23 cellular contexts compared by ENCODE assay signal in the genomic region with DNA sequence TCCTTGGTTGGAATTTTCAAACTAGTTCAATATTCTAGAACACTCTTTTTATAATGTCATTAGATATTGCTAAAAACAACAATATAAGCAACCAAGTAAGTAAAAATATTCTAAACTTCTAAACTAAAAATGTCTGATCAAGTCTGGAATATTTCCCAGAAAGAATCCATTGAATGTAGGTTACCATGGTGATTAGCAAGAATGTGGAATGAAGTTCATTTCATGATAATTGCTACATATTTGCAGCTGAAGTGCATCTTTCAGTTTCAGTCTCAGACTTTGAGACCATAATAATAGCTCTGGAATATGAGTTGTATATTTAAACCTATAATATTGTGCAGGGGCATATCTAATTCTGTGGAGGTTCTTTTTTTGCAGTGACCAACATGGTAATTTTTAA.
A peak's percentile ranks its signal among the peaks of the same experiment; 100 is the strongest.
DNase-seq lines count a peak whose midpoint lies in the region; ATAC-seq, FAIRE-seq and TF ChIP-seq lines count a peak whose summit lies in the region.
"Had no signal": no experiment of that assay in that cellular context is flagged by ENCODE, and none has a peak within 500 bp of the region (broad histone marks: within the 10 kb centered on the region; RNA-seq: fewer than 3 reads in every experiment).

No MANE protein-coding gene starts in this region.

- H3K9ac ChIP-seq in astrocyte (ENCODE audit: low read length): no peak overlapping the region
- H3K9ac ChIP-seq: BLaER1 had no signal

- no peaks in the 10 kb centered on the region for H4K20me1 ChIP-seq in astrocyte (ENCODE audit: insufficient read depth, low read length)
- H4K20me1 ChIP-seq: BLaER1 had no signal

- H3K4me2 ChIP-seq in astrocyte (ENCODE audit: low read length): no peak overlapping the region
- H3K4me2 ChIP-seq: BLaER1, GM23338 had no signal

- H3K27ac Mint-ChIP-seq in astrocyte (ENCODE audit: unreplicated experiment): no peak overlapping the region
- H3K27ac Mint-ChIP-seq in activated T-helper 17 cell treated with anti-CD3 and anti-CD28 coated beads, Interleukin-2, amount 50 U/mL, for 72 hours: no peak overlapping the region
- no peak overlapping the region for H3K27ac Mint-ChIP-seq in mesothelial cell of epicardium
- H3K27ac Mint-ChIP-seq: CD4-positive, alpha-beta memory T cell; GM23338 had no signal

- H3K9me3 Mint-ChIP-seq in astrocyte (ENCODE audit: unreplicated experiment) (no peaks in the 10 kb centered on the region), mesothelial cell of epicardium (no peaks in the 10 kb centered on the region)
- H3K9me3 Mint-ChIP-seq in activated T-helper 17 cell treated with anti-CD3 and anti-CD28 coated beads, Interleukin-2, amount 50 U/mL, for 72 hours: no peaks in the 10 kb centered on the region
- H3K9me3 Mint-ChIP-seq: CD4-positive, alpha-beta memory T cell; GM23338 had no signal

- H3K4me1 Mint-ChIP-seq in astrocyte (ENCODE audit: low read depth, unreplicated experiment): peaks cover 4% of the 10 kb centered on the region
- H3K4me1 Mint-ChIP-seq in activated T-helper 17 cell treated with anti-CD3 and anti-CD28 coated beads, Interleukin-2, amount 50 U/mL, for 72 hours: no peaks in the 10 kb centered on the region
- peaks cover 6% of the 10 kb centered on the region for H3K4me1 Mint-ChIP-seq in mesothelial cell of epicardium
- H3K4me1 Mint-ChIP-seq: CD4-positive, alpha-beta memory T cell; GM23338 had no signal

- H3K27me3 Mint-ChIP-seq in astrocyte (ENCODE audit: low read depth, unreplicated experiment) (no peaks in the 10 kb centered on the region), mesothelial cell of epicardium (ENCODE audit: low read depth) (peaks cover 2% of the 10 kb centered on the region)
- no peaks in the 10 kb centered on the region for H3K27me3 Mint-ChIP-seq in activated T-helper 17 cell treated with anti-CD3 and anti-CD28 coated beads, Interleukin-2, amount 50 U/mL, for 72 hours
- H3K27me3 Mint-ChIP-seq: CD4-positive, alpha-beta memory T cell had no signal

- H3K4me1 ChIP-seq in astrocyte (ENCODE audit: insufficient read depth, low read length): peaks cover 4% of the 10 kb centered on the region
- no peaks in the 10 kb centered on the region for H3K4me1 ChIP-seq in pancreas
- H3K4me1 ChIP-seq: BLaER1 had no signal

- H3K9me3 ChIP-seq in astrocyte (ENCODE audit: insufficient read depth, low read depth, low read length): no peaks in the 10 kb centered on the region
- H3K9me3 ChIP-seq in pancreas: no peaks in the 10 kb centered on the region
- H3K9me3 ChIP-seq: BLaER1 had no signal

- no peaks in the 10 kb centered on the region for H3K36me3 Mint-ChIP-seq in astrocyte (ENCODE audit: low read depth, unreplicated experiment)
- no peaks in the 10 kb centered on the region for H3K36me3 Mint-ChIP-seq in activated T-helper 17 cell treated with anti-CD3 and anti-CD28 coated beads, Interleukin-2, amount 50 U/mL, for 72 hours (ENCODE audit: low read depth)
- H3K36me3 Mint-ChIP-seq in mesothelial cell of epicardium: no peaks in the 10 kb centered on the region
- H3K36me3 Mint-ChIP-seq: CD4-positive, alpha-beta memory T cell had no signal

- intact Hi-C loops in pancreas (cut with DNase I): no loop called here

- H3K4me3 ChIP-seq in astrocyte (ENCODE audit: insufficient read depth, low read depth, low read length) (no peak overlapping the region), fibroblast of mammary gland (ENCODE audit: control insufficient read depth, low read depth, low read length) (no peak overlapping the region), retinal pigment epithelial cell (ENCODE audit: low read length) (no peak overlapping the region), pancreas (no peak overlapping the region)
- H3K4me3 ChIP-seq: BLaER1, GM23338 had no signal

- H3K36me3 ChIP-seq in astrocyte (ENCODE audit: insufficient read depth, low read length): no peaks in the 10 kb centered on the region
- H3K36me3 ChIP-seq in pancreas: no peaks in the 10 kb centered on the region
- H3K36me3 ChIP-seq: BLaER1 had no signal

- peak; percentile 11 for DNase-seq in Ammon's horn (ENCODE audit: low spot score)
- DNase-seq in astrocyte (ENCODE audit: low read depth): peak; percentile 4
- peak; percentile 18 for DNase-seq in fibroblast of mammary gland (ENCODE audit: low read depth)
- DNase-seq in retinal pigment epithelial cell (ENCODE audit: low read depth): peak; percentile 43
- no peak for DNase-seq in pancreas
- no peak for DNase-seq in mesothelial cell of epicardium (ENCODE audit: low spot score in 2 of 2, unreplicated experiment in 2 of 2)
- DNase-seq: Calu3; CD4-positive, alpha-beta memory T cell; GF-D8; MM.1S; NCI-H1092; NCI-H146; NCI-H2081; NCI-H2171 treated with DMSO at 0.1 percent for 48 hours; NCI-H510A treated with DMSO at 0.1 percent for 48 hours; NCI-H82; PC-3; RPMI8226; SIG-M5 had no signal

- no peak overlapping the region for H3K27ac ChIP-seq in astrocyte (ENCODE audit: low read depth, low read length)
- H3K27ac ChIP-seq in pancreas: no peak overlapping the region
- H3K27ac ChIP-seq: BLaER1 had no signal

- FAIRE-seq in astrocyte (lab: Jason Lieb, UNC): no peak
- no peak for FAIRE-seq in pancreas (lab: Jason Lieb, UNC)
- FAIRE-seq: GM19239 had no signal

- no peak for TF ChIP-seq CTCF in astrocyte (IDR thresholded peaks at IDR 0.05; ENCODE audit: insufficient read depth, low read depth, low read length)
- TF ChIP-seq CTCF in fibroblast of mammary gland (conservative IDR thresholded peaks at IDR 0.05; ENCODE audit: control insufficient read depth, insufficient read depth, low read depth, low read length): no peak
- TF ChIP-seq CTCF in retinal pigment epithelial cell (conservative IDR thresholded peaks at IDR 0.05; ENCODE audit: low read depth, low read length): no peak
- no peak for TF ChIP-seq CTCF in pancreas (IDR thresholded peaks at IDR 0.05)
- TF ChIP-seq CTCF in mesothelial cell of epicardium (IDR thresholded peaks at IDR 0.05; ENCODE audit: unreplicated experiment): no peak

- no peaks in the 10 kb centered on the region for H3K27me3 ChIP-seq in astrocyte (ENCODE audit: insufficient read depth, low read length)
- peaks cover 0 to 6% (median 0%) of the 10 kb centered on the region in 4 donors for H3K27me3 ChIP-seq in pancreas
- H3K27me3 ChIP-seq: BLaER1 had no signal

- H2AFZ ChIP-seq in astrocyte (ENCODE audit: low read depth, low read length): no peak overlapping the region
- H2AFZ ChIP-seq: GM23338 had no signal

- no peaks in the 10 kb centered on the region for H3K79me2 ChIP-seq in astrocyte (ENCODE audit: insufficient read depth, low read length)

- H3K4me3 Mint-ChIP-seq in astrocyte (ENCODE audit: unreplicated experiment): no peak overlapping the region
- no peak overlapping the region for H3K4me3 Mint-ChIP-seq in activated T-helper 17 cell treated with anti-CD3 and anti-CD28 coated beads, Interleukin-2, amount 50 U/mL, for 72 hours
- no peak overlapping the region for H3K4me3 Mint-ChIP-seq in mesothelial cell of epicardium
- H3K4me3 Mint-ChIP-seq: CD4-positive, alpha-beta memory T cell; GM23338 had no signal

- no peak for ATAC-seq in pancreas
- ATAC-seq in activated T-helper 17 cell treated with anti-CD3 and anti-CD28 coated beads, Interleukin-2, amount 50 U/mL, for 72 hours (replicated peaks): no peak
- ATAC-seq: GM23338, PC-3 had no signal

Comparison
In these comparisons a context has a peak if more than half of its experiments do, and no peak if none do; other contexts are left out.
1. DNase-seq: peak in Ammon's horn (single experiment), astrocyte (single experiment), fibroblast of mammary gland (single experiment) and retinal pigment epithelial cell (single experiment); none in pancreas (0 of 6) and mesothelial cell of epicardium (0 of 2).